Comparison of ENCODE assay signal across 13 cellular contexts in genomic region chr1:53826367-53826766, GRCh38. TPM values are rescaled to one million over a fixed set of nuclear protein-coding genes. Genes with fewer than 3 reads are reported as not detected.
DNase-seq lines count a peak whose midpoint lies in the region; ATAC-seq and TF ChIP-seq lines count a peak whose summit lies in the region.
"Had no signal": no experiment of that assay in that cellular context is flagged by ENCODE, and none has a peak within 500 bp of the region (broad histone marks: within the 10 kb centered on the region; RNA-seq: fewer than 3 reads in every experiment).

No MANE protein-coding gene starts in this region.

- H3K9me3 Mint-ChIP-seq in glutamatergic neuron (ENCODE audit: unreplicated experiment): no peaks in the 10 kb centered on the region
- no peaks in the 10 kb centered on the region for H3K9me3 Mint-ChIP-seq in effector memory CD8-positive, alpha-beta T cell

- no peak overlapping the region for H3K4me3 Mint-ChIP-seq in glutamatergic neuron (ENCODE audit: unreplicated experiment)
- H3K4me3 Mint-ChIP-seq in effector memory CD8-positive, alpha-beta T cell: no peak overlapping the region

- H3K27me3 ChIP-seq in AG04450 (ENCODE audit: control insufficient read depth, insufficient read depth, low read length): no peaks in the 10 kb centered on the region
- H3K27me3 ChIP-seq: ovary had no signal

- POLR2A ChIA-PET in AG04450 (lab: Yijun Ruan, JAX): no interaction called here

- H3K4me3 ChIP-seq in AG04450 (ENCODE audit: low read depth, low read length) (no peak overlapping the region), GM12864 (ENCODE audit: low read depth, low read length) (no peak overlapping the region)
- H3K4me3 ChIP-seq: ovary had no signal

- H3K27ac Mint-ChIP-seq in glutamatergic neuron (ENCODE audit: unreplicated experiment): no peak overlapping the region
- no peak overlapping the region for H3K27ac Mint-ChIP-seq in effector memory CD8-positive, alpha-beta T cell

- TF ChIP-seq CTCF in AG04450 (IDR thresholded peaks at IDR 0.05; ENCODE audit: low read depth, low read length) (peak; percentile 50), GM12864 (IDR thresholded peaks at IDR 0.05; ENCODE audit: low read depth, low read length, missing control alignments) (peak; percentile 13), VCaP (conservative IDR thresholded peaks at IDR 0.05) (peak; percentile 66), glutamatergic neuron (IDR thresholded peaks at IDR 0.05; ENCODE audit: partially characterized antibody, unreplicated experiment) (peak; percentile 43)

- no peak overlapping the region for H3K27ac ChIP-seq in AG04450 (ENCODE audit: low read depth, low read length)
- no peak overlapping the region for H3K27ac ChIP-seq in VCaP
- H3K27ac ChIP-seq: ovary had no signal

- no peak for ATAC-seq in effector memory CD8-positive, alpha-beta T cell (replicated peaks)
- no peak for ATAC-seq in GM19395 (IDR thresholded peaks at IDR 0.05; ENCODE audit: unreplicated experiment)

- H3K9me3 ChIP-seq in AG04450 (ENCODE audit: control insufficient read depth, insufficient read depth, low read length): no peaks in the 10 kb centered on the region
- H3K9me3 ChIP-seq: ovary had no signal

- no peaks in the 10 kb centered on the region for H3K27me3 Mint-ChIP-seq in glutamatergic neuron (ENCODE audit: unreplicated experiment)
- H3K27me3 Mint-ChIP-seq in effector memory CD8-positive, alpha-beta T cell: no peaks in the 10 kb centered on the region

- CTCF ChIA-PET in AG04450 (lab: Charles Lee): interaction anchor here (0.5 to 4.5 kb wide), 17 partner anchors 10 to 837 kb away, joined by 3 to 26 read pairs (median 4); no protein-coding TSS in a partner anchor

- no peaks in the 10 kb centered on the region for H3K4me1 Mint-ChIP-seq in glutamatergic neuron (ENCODE audit: low read depth, unreplicated experiment)
- no peaks in the 10 kb centered on the region for H3K4me1 Mint-ChIP-seq in effector memory CD8-positive, alpha-beta T cell (ENCODE audit: low read depth in 2 of 2)

- DNase-seq in AG04450 (ENCODE audit: low read depth, low spot score) (no peak), GM12864 (ENCODE audit: low read depth) (no peak), glutamatergic neuron (no peak), HK-2 (ENCODE audit: unreplicated experiment) (no peak), NK-92 (lab: John Stamatoyannopoulos, UW; ENCODE audit: unreplicated experiment) (no peak)
- no peak for DNase-seq in effector memory CD8-positive, alpha-beta T cell
- DNase-seq: GOT3, mammary epithelial cell, NCI-H2227 treated with DMSO at 0.1 percent for 48 hours, ovary, T1000 had no signal

- H3K36me3 Mint-ChIP-seq in glutamatergic neuron (ENCODE audit: unreplicated experiment): no peaks in the 10 kb centered on the region
- peaks cover 42% of the 10 kb centered on the region for H3K36me3 Mint-ChIP-seq in effector memory CD8-positive, alpha-beta T cell (ENCODE audit: insufficient read depth)

RNA-seq across cellular contexts. Expression of gene NDC1, which starts 11.7 kb away (rescaled TPM):
- polyA plus RNA-seq in AG04450 (2011; rRNA removed): 13.1 and 19.0 TPM in 2 replicates
- polyA minus RNA-seq in AG04450 (2011; rRNA and poly(A)+ RNA removed): 24.9 and 39.6 TPM in 2 replicates
- total RNA-seq in glutamatergic neuron (ENCODE audit: unreplicated experiment): 10.6 TPM

Comparison
In these comparisons a context has a peak if more than half of its experiments do, and no peak if none do; other contexts are left out.
1. CTCF ChIP-seq: peak in every context shown above with its lines; median percentile 66 in VCaP; 50 in AG04450; 43 in glutamatergic neuron; 13 in GM12864.